ENCODE assay signal across 8 cellular contexts in the genomic region with DNA sequence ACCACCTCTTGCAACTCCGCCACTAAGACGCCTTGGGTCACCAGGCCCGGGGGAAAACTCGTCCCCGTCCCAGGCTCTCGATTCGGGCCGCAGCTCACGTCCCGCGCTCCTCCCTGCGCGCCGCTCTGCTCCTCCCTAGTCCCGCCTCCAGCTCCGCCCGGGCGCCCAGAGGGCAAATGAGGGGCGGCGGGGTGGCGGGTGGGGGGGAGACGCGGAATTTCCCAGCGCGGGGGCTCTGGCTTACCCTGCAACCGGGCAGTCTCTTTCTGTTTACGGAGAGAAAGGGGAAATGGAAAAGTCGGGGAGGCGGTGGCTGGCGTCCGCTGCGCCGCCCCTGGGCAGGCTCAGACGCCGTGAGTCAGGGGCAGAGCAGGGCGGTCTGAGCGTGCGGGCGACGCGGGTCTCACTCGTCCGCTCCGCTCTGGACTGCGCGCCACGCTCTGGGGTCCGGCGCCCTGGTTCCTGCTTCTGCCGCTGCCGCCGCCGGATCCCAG.
DNase-seq lines count a peak whose midpoint lies in the region; ATAC-seq and TF ChIP-seq lines count a peak whose summit lies in the region.

A gene (plus strand): TSS at position 406 of the 494 bp plus-strand sequence. CDS start 4,755 bp downstream, outside the sequence.

- H3K4me3 ChIP-seq in choroid plexus epithelial cell (ENCODE audit: low read depth, low read length): peak within 1 kb of the TSS; percentile 95

- peak within 1 kb of the TSS; percentile 90 for H3K27ac ChIP-seq in layer of hippocampus (ENCODE audit: low read depth, low read length)

- no peak for TF ChIP-seq CTCF in choroid plexus epithelial cell (conservative IDR thresholded peaks at IDR 0.05; ENCODE audit: low read depth, low read length)

- DNase-seq in SKM-1 treated with dmso at 0.1 percent for 144 hours (lab: John Stamatoyannopoulos, UW; ENCODE audit: unreplicated experiment) (peak; percentile 70), SKM-1 (lab: John Stamatoyannopoulos, UW; ENCODE audit: unreplicated experiment) (no peak), NCI-H2171 treated with DMSO at 0.1 percent for 48 hours (lab: John Stamatoyannopoulos, UW) (peak; percentile 22), choroid plexus epithelial cell (ENCODE audit: low read depth) (peak; percentile 87)
- peak; percentile 90 for DNase-seq in activated CD4-positive, alpha-beta T cell treated with anti-CD3 and anti-CD28 coated beads for 4 hours
- DNase-seq in stimulated activated CD4-positive, alpha-beta T cell treated with anti-CD3 and anti-CD28 coated beads, Interleukin-1b, Interleukin-23, amount 100 ng/mL, for 4 hours (ENCODE audit: low read depth in 2 of 2): peak; percentile 85

- peaks cover 2% of the 10 kb centered on the region for H3K27me3 ChIP-seq in layer of hippocampus (ENCODE audit: control insufficient read depth, insufficient read depth, low read length)

- peak; percentile 67 for ATAC-seq in HG02885 (IDR thresholded peaks at IDR 0.05; ENCODE audit: poor library complexity, unreplicated experiment)
